In genomic region chr14:49692895-49693737, GRCh38 we compare ENCODE assay signal across 1 cellular context.
TF ChIP-seq lines count a peak whose summit lies in the region.

Gene KLHDC1 (plus strand): TSS chr14:49693120. CDS start chr14:49693195, 75 bp downstream.

TF ChIP-seq in K562, 482 proteins besides CTCF, POLR2A, EP300 and RAD21 (continued from another document and continues in another):
- TF ChIP-seq ARID4B (CRISPR knock-in tag; IDR thresholded peaks at IDR 0.05) = peak; percentile 57
- no peak for TF ChIP-seq TCFL5 (CRISPR knock-in tag; conservative IDR thresholded peaks at IDR 0.05)
- no peak for TF ChIP-seq ZBTB49 (CRISPR knock-in tag; IDR thresholded peaks at IDR 0.05; ENCODE audit: borderline replicate concordance)
- TF ChIP-seq XRCC5 (IDR thresholded peaks at IDR 0.05; ENCODE audit: low read depth, low read length) = no peak
- TF ChIP-seq ZFP36 (IDR thresholded peaks at IDR 0.05; ENCODE audit: low read depth, low read length, partially characterized antibody) = no peak
- TF ChIP-seq BACH1 (tag; IDR thresholded peaks at IDR 0.05) = no peak
- no peak for TF ChIP-seq FOXA3 (CRISPR knock-in tag; conservative IDR thresholded peaks at IDR 0.05 in 1 of 2, IDR thresholded peaks at IDR 0.05 in 1 of 2)
- TF ChIP-seq KLF13 (tag; IDR thresholded peaks at IDR 0.05; ENCODE audit: borderline replicate concordance, low read depth) = no peak
- TF ChIP-seq CHCHD3 (CRISPR knock-in tag; IDR thresholded peaks at IDR 0.05) = no peak
- TF ChIP-seq ZNF785 (CRISPR knock-in tag; IDR thresholded peaks at IDR 0.05) = no peak
- no peak for TF ChIP-seq YBX1 (IDR thresholded peaks at IDR 0.05)
- no peak for TF ChIP-seq SMAD3 (CRISPR knock-in tag; conservative IDR thresholded peaks at IDR 0.05)
- TF ChIP-seq E2F5 (CRISPR knock-in tag; IDR thresholded peaks at IDR 0.05) = no peak
- TF ChIP-seq ZNF197 (CRISPR knock-in tag; IDR thresholded peaks at IDR 0.05; ENCODE audit: low read depth) = no peak
- no peak for TF ChIP-seq HSF4 (CRISPR knock-in tag; IDR thresholded peaks at IDR 0.05; ENCODE audit: borderline replicate concordance)
- no peak for TF ChIP-seq SFPQ (IDR thresholded peaks at IDR 0.05; ENCODE audit: low read depth, low read length)
- no peak for TF ChIP-seq ZNF445 (CRISPR knock-in tag; IDR thresholded peaks at IDR 0.05; ENCODE audit: low read depth)
- TF ChIP-seq HMG20A (CRISPR knock-in tag; conservative IDR thresholded peaks at IDR 0.05) = no peak
- TF ChIP-seq CBX3 (IDR thresholded peaks at IDR 0.05; ENCODE audit: borderline replicate concordance in 1 of 2, low read length in 2 of 2) = no peak
- TF ChIP-seq ZC3H8 (IDR thresholded peaks at IDR 0.05) = no peak
- TF ChIP-seq MTF1 (CRISPR knock-in tag; IDR thresholded peaks at IDR 0.05; ENCODE audit: borderline replicate concordance) = no peak
- no peak for TF ChIP-seq ID3 (CRISPR knock-in tag; IDR thresholded peaks at IDR 0.05)
- TF ChIP-seq ID3 (tag; IDR thresholded peaks at IDR 0.05) = no peak
- TF ChIP-seq ZZZ3 (IDR thresholded peaks at IDR 0.05) = no peak
- TF ChIP-seq HDAC3 (IDR thresholded peaks at IDR 0.05; ENCODE audit: borderline replicate concordance, partially characterized antibody) = no peak
- TF ChIP-seq RBM39 (optimal IDR thresholded peaks at IDR 0.05; ENCODE audit: low read depth, low read length) = no peak
- no peak for TF ChIP-seq MBD2 (IDR thresholded peaks at IDR 0.05; ENCODE audit: borderline replicate concordance, low read depth)
- no peak for TF ChIP-seq TAF7 (tag; IDR thresholded peaks at IDR 0.05)
- no peak; the same call in 1 of the 2 replicates for TF ChIP-seq CREM (IDR thresholded peaks at IDR 0.05; ENCODE audit: low read depth)
- TF ChIP-seq HMG20B (CRISPR knock-in tag; IDR thresholded peaks at IDR 0.05) = no peak
- TF ChIP-seq ZHX1 (conservative IDR thresholded peaks at IDR 0.05; ENCODE audit: low read length) = no peak
- no peak for TF ChIP-seq CBFB (CRISPR knock-in tag; IDR thresholded peaks at IDR 0.05)
- TF ChIP-seq KAT7 (CRISPR knock-in tag; IDR thresholded peaks at IDR 0.05; ENCODE audit: borderline replicate concordance) = peak; percentile 85; the same call in 1 of the 2 replicates
- TF ChIP-seq TARDBP (IDR thresholded peaks at IDR 0.05) = no peak; the same call in 1 of the 2 replicates
- TF ChIP-seq ELK3 (CRISPR knock-in tag; IDR thresholded peaks at IDR 0.05) = no peak
- no peak for TF ChIP-seq TCF3 (CRISPR knock-in tag; IDR thresholded peaks at IDR 0.05)
- no peak for TF ChIP-seq ATF7 (IDR thresholded peaks at IDR 0.05)
- TF ChIP-seq DIDO1 (tag; IDR thresholded peaks at IDR 0.05; ENCODE audit: low read depth) = no peak
- no peak for TF ChIP-seq TCF15 (CRISPR knock-in tag; IDR thresholded peaks at IDR 0.05)
- TF ChIP-seq GATAD2B (IDR thresholded peaks at IDR 0.05; ENCODE audit: borderline replicate concordance) = 0 out of 2 replicates have a peak, but pooled peaks have one; percentile 11
- no peak for TF ChIP-seq RHOXF2B (CRISPR knock-in tag; conservative IDR thresholded peaks at IDR 0.05)
- TF ChIP-seq BCOR (IDR thresholded peaks at IDR 0.05) = no peak
- TF ChIP-seq KHSRP (IDR thresholded peaks at IDR 0.05) = no peak
- TF ChIP-seq OTX1 (CRISPR knock-in tag; IDR thresholded peaks at IDR 0.05) = no peak
- TF ChIP-seq MAFF (IDR thresholded peaks at IDR 0.05; ENCODE audit: low read length) = no peak
- TF ChIP-seq COPS2 (conservative IDR thresholded peaks at IDR 0.05) = no peak
- no peak for TF ChIP-seq JUN (IDR thresholded peaks at IDR 0.05; ENCODE audit: borderline replicate concordance, low read depth, low read length)
- 0 out of 2 replicates have a peak, but pooled peaks have one; percentile 22 for TF ChIP-seq JUN (CRISPR knock-in tag; IDR thresholded peaks at IDR 0.05; ENCODE audit: borderline replicate concordance)
- TF ChIP-seq ZNF507 (tag; conservative IDR thresholded peaks at IDR 0.05) = no peak
- no peak for TF ChIP-seq ZFP30 (CRISPR knock-in tag; IDR thresholded peaks at IDR 0.05; ENCODE audit: borderline replicate concordance)
- TF ChIP-seq GABPA (tag; conservative IDR thresholded peaks at IDR 0.05; ENCODE audit: low read depth) = 0 out of 2 replicates have a peak, but pooled peaks have one; percentile 23
- TF ChIP-seq USF2 (CRISPR knock-in tag; IDR thresholded peaks at IDR 0.05) = no peak
- no peak for TF ChIP-seq ZNF655 (CRISPR knock-in tag; IDR thresholded peaks at IDR 0.05)
- no peak for TF ChIP-seq MCM7 (IDR thresholded peaks at IDR 0.05)
